Comparison of ENCODE assay signal across 9 cellular contexts in the genomic region with DNA sequence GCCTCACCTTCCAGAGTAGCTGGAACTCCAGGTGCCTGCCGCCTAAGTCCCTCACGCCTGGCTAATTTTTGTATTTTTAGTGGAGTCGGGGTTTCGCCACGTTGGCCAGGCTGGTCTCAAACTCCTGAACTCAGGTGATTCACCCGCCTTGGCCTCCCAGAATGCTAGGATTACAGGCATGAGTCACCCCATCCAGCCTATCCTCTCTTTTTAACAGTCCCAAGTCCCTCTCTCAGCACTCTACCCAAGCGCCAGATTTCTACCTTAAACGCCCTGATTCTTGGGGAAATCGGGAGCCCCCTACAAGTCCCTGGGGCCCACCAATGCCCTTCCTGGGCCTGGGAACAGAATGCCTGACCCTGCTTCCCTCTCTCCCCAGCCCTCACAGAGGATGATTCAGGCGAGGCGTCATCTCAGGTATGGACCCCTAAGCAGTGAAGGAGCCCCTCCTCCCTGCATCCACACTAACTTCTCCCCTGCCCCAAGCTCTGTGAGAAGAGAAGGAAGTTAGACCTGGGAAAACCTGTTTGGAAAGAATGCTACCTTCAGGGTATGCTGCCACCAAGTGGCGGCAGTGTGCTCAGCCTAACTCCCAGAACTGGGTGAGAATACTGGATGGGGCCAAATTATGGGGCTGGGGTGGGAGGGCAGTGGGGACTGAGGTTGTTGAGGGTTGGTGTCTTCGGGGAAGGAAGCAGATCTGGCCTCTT. TPM values are rescaled to one million over a fixed set of nuclear protein-coding genes. Genes with fewer than 3 reads are reported as not detected.
DNase-seq lines count a peak whose midpoint lies in the region; TF ChIP-seq lines count a peak whose summit lies in the region.
"Had no signal": no experiment of that assay in that cellular context is flagged by ENCODE, and none has a peak within 500 bp of the region (broad histone marks: within the 10 kb centered on the region; RNA-seq: fewer than 3 reads in every experiment).

No MANE protein-coding gene starts in this region.

- H4K91ac ChIP-seq in mesenchymal stem cell (ENCODE audit: low read length) = no peak overlapping the region

- H3K27me3 ChIP-seq in HUES48 (ENCODE audit: control insufficient read depth, insufficient read depth, low read length) (no peaks in the 10 kb centered on the region), mesenchymal stem cell (ENCODE audit: control insufficient read depth in 1 of 2, insufficient read depth in 1 of 2, low read length in 2 of 2) (peaks cover 0 to 13% of the 10 kb centered on the region in 2 experiments)

- H2BK15ac ChIP-seq in mesenchymal stem cell (ENCODE audit: low read depth, poor library complexity, severe bottlenecking) = no peak overlapping the region

- no peak overlapping the region for H2AFZ ChIP-seq in mesenchymal stem cell (ENCODE audit: low read depth, low read length)

- no peak overlapping the region for H2BK120ac ChIP-seq in mesenchymal stem cell (ENCODE audit: low read depth, low read length)

- H3K79me1 ChIP-seq in mesenchymal stem cell (replicated peaks; ENCODE audit: low read length, poor library complexity, severe bottlenecking) = no peaks in the 10 kb centered on the region

- intact Hi-C loops in head of caudate nucleus (cut with DNase I) = no loop called here

- H3K4me3 ChIP-seq in HUES48 (ENCODE audit: low read depth, low read length) (no peak overlapping the region), WI38 (ENCODE audit: low read depth, low read length) (no peak overlapping the region), mesenchymal stem cell (ENCODE audit: insufficient read depth in 1 of 2, low read depth in 1 of 2, low read length in 2 of 2) (no peak overlapping the region)

- H3K4me2 ChIP-seq in mesenchymal stem cell (ENCODE audit: low read length, poor library complexity, severe bottlenecking) = no peak overlapping the region

- H2BK12ac ChIP-seq in mesenchymal stem cell (ENCODE audit: low read length in 2 of 2) = no peak overlapping the region

- H3K14ac ChIP-seq in mesenchymal stem cell (ENCODE audit: low read length in 2 of 2) = no peak overlapping the region

- H3K9ac ChIP-seq in HUES48 (ENCODE audit: low read depth, low read length) = no peak overlapping the region
- peak overlapping the region; percentile 4 for H3K9ac ChIP-seq in mesenchymal stem cell (ENCODE audit: low read length)

- H3K36me3 ChIP-seq in HUES48 (ENCODE audit: control insufficient read depth, insufficient read depth, low read length) (peaks cover 3% of the 10 kb centered on the region; the same call in 1 of the 2 replicates), mesenchymal stem cell (ENCODE audit: control insufficient read depth in 1 of 2, insufficient read depth in 2 of 2, low read depth in 1 of 2, low read length in 2 of 2) (no peaks in the 10 kb centered on the region)

- H3K4me1 ChIP-seq in HUES48 (ENCODE audit: control insufficient read depth, insufficient read depth, low read length) = peaks cover 6% of the 10 kb centered on the region; the same call in 1 of the 2 replicates
- peaks cover 15% of the 10 kb centered on the region for H3K4me1 ChIP-seq in mesenchymal stem cell (ENCODE audit: control insufficient read depth, insufficient read depth, low read depth, low read length)

- TF ChIP-seq CTCF in WI38 (IDR thresholded peaks at IDR 0.05; ENCODE audit: low read depth, low read length) = peak; percentile 48

- DNase-seq in EH (ENCODE audit: low read depth) = peak; percentile 45
- peak; percentile 39 for DNase-seq in mesenchymal stem cell
- no peak for DNase-seq in head of caudate nucleus
- no peak for DNase-seq in amniotic stem cell (lab: John Stamatoyannopoulos, UW)
- no peak for DNase-seq in pons (ENCODE audit: low spot score)
- no peak for DNase-seq in NCI-H2107 (lab: John Stamatoyannopoulos, UW)
- DNase-seq: activated CD4-positive, CD25-positive, alpha-beta regulatory T cell had no signal

- no peak overlapping the region for H3K18ac ChIP-seq in mesenchymal stem cell (ENCODE audit: low read depth in 1 of 2, low read length in 2 of 2)

- H2BK5ac ChIP-seq in mesenchymal stem cell (ENCODE audit: low read depth, low read length, poor library complexity, severe bottlenecking) = no peak overlapping the region

- H2AK5ac ChIP-seq in mesenchymal stem cell (ENCODE audit: low read length, severe bottlenecking) = no peak overlapping the region

- no peak overlapping the region for H4K8ac ChIP-seq in mesenchymal stem cell (ENCODE audit: low read length)

- H3K23ac ChIP-seq in mesenchymal stem cell (ENCODE audit: low read length in 2 of 2) = no peak overlapping the region

- peak overlapping the region; percentile 48 for H3K27ac ChIP-seq in HUES48 (ENCODE audit: low read depth, low read length)
- no peak overlapping the region for H3K27ac ChIP-seq in mesenchymal stem cell (ENCODE audit: low read length, poor library complexity, severe bottlenecking)

- H3K4ac ChIP-seq in mesenchymal stem cell (ENCODE audit: low read depth in 1 of 2, low read length in 2 of 2) = no peak overlapping the region

- no peaks in the 10 kb centered on the region for H3K9me3 ChIP-seq in HUES48 (ENCODE audit: control insufficient read depth, insufficient read depth, low read length)
- no peaks in the 10 kb centered on the region for H3K9me3 ChIP-seq in mesenchymal stem cell (ENCODE audit: control insufficient read depth, low read length)

- WGBS in mesenchymal stem cell = 72% methylated on average over 11 of the region's 13 CpGs

RNA-seq across cellular contexts. Expression of gene EBI3, which starts 20.8 kb away (rescaled TPM):
- 1.9 TPM for polyA plus RNA-seq in mesenchymal stem cell (2013, experiment 1 of 2)
- 1.8 TPM for polyA plus RNA-seq in mesenchymal stem cell (2013, experiment 2 of 2)

RNA-seq across cellular contexts. Expression of gene ANKRD24, which starts 26.1 kb away (rescaled TPM):
- polyA plus RNA-seq in mesenchymal stem cell (2013, experiment 1 of 2) = 0.12 TPM
- 0.14 TPM for polyA plus RNA-seq in mesenchymal stem cell (2013, experiment 2 of 2)

RNA-seq across cellular contexts. Expression of gene SIRT6, which starts 26.2 kb away (rescaled TPM):
- polyA plus RNA-seq in mesenchymal stem cell (2013, experiment 1 of 2) = 16.5 TPM
- 16.2 TPM for polyA plus RNA-seq in mesenchymal stem cell (2013, experiment 2 of 2)

RNA-seq across cellular contexts. Expression of gene YJU2, which starts 38.3 kb away (rescaled TPM):
- polyA plus RNA-seq in mesenchymal stem cell (2013, experiment 1 of 2) = 14.8 TPM
- 14.9 TPM for polyA plus RNA-seq in mesenchymal stem cell (2013, experiment 2 of 2)

RNA-seq across cellular contexts. Expression of gene CREB3L3, which starts 55.1 kb away (rescaled TPM):
- polyA plus RNA-seq in mesenchymal stem cell (2013, experiment 1 of 2) = 0.03 TPM
- polyA plus RNA-seq in mesenchymal stem cell (2013, experiment 2 of 2) = 0.05 TPM

Comparison
In these comparisons a context has a peak if more than half of its experiments do, and no peak if none do; other contexts are left out.
1. DNase-seq: peak in EH (single experiment) and mesenchymal stem cell (single experiment); none in head of caudate nucleus (0 of 42), amniotic stem cell (single experiment), pons (single experiment) and NCI-H2107 (single experiment).